Comparison of ENCODE assay signal across 8 cellular contexts in the genomic region with DNA sequence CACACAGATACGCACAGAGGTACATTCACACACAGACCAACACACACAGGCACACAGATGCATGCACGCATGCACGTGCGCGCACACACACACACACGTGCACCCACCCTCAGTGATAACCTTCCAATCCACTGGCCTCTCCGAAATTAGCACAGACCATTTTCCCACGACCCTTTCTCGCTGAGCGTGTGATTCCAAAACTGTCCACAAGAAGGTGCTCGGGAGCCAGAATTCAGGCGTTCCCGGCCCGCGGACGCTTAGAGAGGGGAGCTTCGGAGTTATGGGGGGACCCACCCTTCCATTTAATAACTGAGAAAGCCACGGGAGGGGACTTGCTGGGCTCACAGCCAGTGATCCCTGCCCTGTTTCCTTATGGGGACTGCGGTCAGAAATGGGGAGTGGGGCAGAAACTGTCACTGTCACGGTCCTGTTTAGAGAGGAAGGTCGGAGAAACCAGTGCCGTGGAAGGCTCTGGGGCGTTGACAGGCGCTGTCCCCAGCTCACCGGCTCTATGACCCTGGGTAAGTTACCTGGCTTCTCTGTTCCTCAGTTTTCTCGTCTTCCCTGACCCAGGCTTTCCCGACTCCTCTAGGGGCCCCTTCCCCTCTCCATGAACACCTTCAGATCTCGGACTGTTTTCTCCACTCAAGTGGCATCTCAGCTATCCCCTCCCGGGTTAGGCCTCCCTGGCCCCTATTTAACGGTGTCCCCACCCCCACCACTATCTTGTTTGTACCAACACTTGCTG. TPM values are rescaled to one million over a fixed set of nuclear protein-coding genes. Genes with fewer than 3 reads are reported as not detected.
DNase-seq lines count a peak whose midpoint lies in the region; ATAC-seq and TF ChIP-seq lines count a peak whose summit lies in the region.

No MANE protein-coding gene starts in this region.

- no peaks in the 10 kb centered on the region for H3K9me3 ChIP-seq in A673 (ENCODE audit: low read depth, low read length, poor library complexity, severe bottlenecking)
- no peaks in the 10 kb centered on the region for H3K9me3 ChIP-seq in lung (ENCODE audit: control insufficient read depth in 2 of 2, insufficient read depth in 1 of 2, low read length in 1 of 2)

- intact Hi-C loops in A673 (cut with micrococcal nuclease; ENCODE audit: unreplicated experiment): loop anchor here (1.0 to 10.0 kb wide), 3 partner anchors 400 to 657 kb away; no protein-coding TSS in a partner anchor

- TSS peak; percentile 88 for BruUV-seq in A673 (replicated peaks; lab: Mats Ljungman, UMichigan)

- TF ChIP-seq CTCF in A673 (conservative IDR thresholded peaks at IDR 0.05; ENCODE audit: low read depth, low read length) (peak; percentile 100), lung (IDR thresholded peaks at IDR 0.05; ENCODE audit: control extremely low read depth, extremely low read depth) (peak; percentile 59)

- H3K4me3 ChIP-seq in A673 (ENCODE audit: low read depth, low read length, poor library complexity, severe bottlenecking) (peak overlapping the region; percentile 48), lung (peak overlapping the region; percentile 27)

- no peak overlapping the region for H3K27ac ChIP-seq in A673 (ENCODE audit: low read depth, low read length, poor library complexity, severe bottlenecking)
- peak overlapping the region; percentile 17 to 72 for H3K27ac ChIP-seq in lung (ENCODE audit: low read depth in 1 of 2, low read length in 1 of 2)

- WGBS in lung, 2 donors: 3 to 4% methylated on average over 30 of the region's 30 CpGs

- POLR2A ChIA-PET in A673 (lab: Charles Lee; ENCODE audit: low non-redundant PET): interaction anchor here (0.7 kb wide), 1 partner anchor 104 kb away, joined by 3 read pairs; no protein-coding TSS in a partner anchor

- no peaks in the 10 kb centered on the region for H3K27me3 ChIP-seq in A673 (replicated peaks; ENCODE audit: insufficient read depth, low read depth, low read length, poor library complexity)
- H3K27me3 ChIP-seq in lung (ENCODE audit: control insufficient read depth, insufficient read depth): no peaks in the 10 kb centered on the region

- CTCF ChIA-PET in A673 (lab: Charles Lee): interaction anchor here (0.5 to 2.8 kb wide), 78 partner anchors 10 to 835 kb away, joined by 3 to 86 read pairs (median 4); a partner anchor contains a TSS

- H3K36me3 ChIP-seq in A673 (ENCODE audit: insufficient read depth, low read length, poor library complexity, severe bottlenecking) (no peaks in the 10 kb centered on the region), lung (ENCODE audit: control insufficient read depth in 2 of 2, insufficient read depth in 2 of 2, low read length in 2 of 2) (no peaks in the 10 kb centered on the region)

- H3K4me1 ChIP-seq in A673 (ENCODE audit: insufficient read depth, low read length, poor library complexity, severe bottlenecking): peaks cover 12% of the 10 kb centered on the region
- peaks cover 0 to 5% of the 10 kb centered on the region in 2 donors for H3K4me1 ChIP-seq in lung (ENCODE audit: control insufficient read depth in 2 of 2, insufficient read depth in 2 of 2, low read length in 2 of 2)

- ATAC-seq in GM18505 (IDR thresholded peaks at IDR 0.05; ENCODE audit: unreplicated experiment) (peak; percentile 46), HG03095 (IDR thresholded peaks at IDR 0.05; ENCODE audit: unreplicated experiment) (peak; percentile 62), lung (ENCODE audit: insufficient read depth, low FRiP score) (peak; percentile 73)

- TF ChIP-seq POLR2A in GM18505 (IDR thresholded peaks at IDR 0.05; ENCODE audit: borderline replicate concordance, extremely low read depth, insufficient read depth, insufficient read length): no peak

- DNase-seq in A673 (ENCODE audit: low spot score) (peak; percentile 92), NCI-H226 (peak; percentile 30), ecto neural progenitor cell (ENCODE audit: low spot score) (peak; percentile 82), lung (ENCODE audit: low spot score) (peak; percentile 68)
- DNase-seq in activated CD4-positive, alpha-beta T cell treated with anti-CD3 and anti-CD28 coated beads, Interleukin-2, amount 50 U/mL, for 24 hours (ENCODE audit: low read depth in 1 of 2, low spot score in 1 of 2): peak; percentile 56 to 59
- DNase-seq in stimulated activated CD4-positive, alpha-beta T cell treated with anti-CD3 and anti-CD28 coated beads, TNF-alpha, amount 100 ng/mL, for 24 hours (ENCODE audit: low read depth in 3 of 3): peak; percentile 38 to 66 (median 42)

RNA-seq across cellular contexts. Expression of a gene that starts 33.6 kb away (rescaled TPM):
- total RNA-seq in A673 (2021): 25.7 and 32.5 TPM in 2 replicates
- 10 to 100 TPM in 1 of 2 donors, 1 to 10 TPM in 1; 5.4 to 27.2 TPM for total RNA-seq in lung
- polyA plus RNA-seq in lung: 10 to 100 TPM; 21.1 to 35.9 TPM

Comparison
In these comparisons a context has a peak if more than half of its experiments do, and no peak if none do; other contexts are left out.
1. DNase-seq: peak in every context shown above with its lines; median percentile 92 in A673; 82 in ecto neural progenitor cell; 68 in lung; 58 in activated CD4-positive, alpha-beta T cell treated with anti-CD3 and anti-CD28 coated beads, Interleukin-2, amount 50 U/mL, for 24 hours; 42 in stimulated activated CD4-positive, alpha-beta T cell treated with anti-CD3 and anti-CD28 coated beads, TNF-alpha, amount 100 ng/mL, for 24 hours; 30 in NCI-H226.